In genomic region chr9:2385746-2386145, GRCh38 we compare ENCODE assay signal across 1 cellular context.
TF ChIP-seq lines count a peak whose summit lies in the region.

No MANE protein-coding gene starts in this region.

TF ChIP-seq in H1, 55 proteins besides CTCF, POLR2A, EP300 and RAD21 (continued from another document):
- TF ChIP-seq CHD7 (IDR thresholded peaks at IDR 0.05; ENCODE audit: insufficient replicate concordance, low read length) (no peak), KDM1A (IDR thresholded peaks at IDR 0.05; ENCODE audit: borderline replicate concordance, low read length) (no peak), GTF2F1 (IDR thresholded peaks at IDR 0.05; ENCODE audit: borderline replicate concordance, low read depth, low read length) (no peak), SAP30 (IDR thresholded peaks at IDR 0.05; ENCODE audit: insufficient read depth, insufficient replicate concordance, low read length) (no peak)
